In genomic region chr7:141231018-141231792, GRCh38 we compare ENCODE assay signal across 9 cellular contexts.
DNase-seq lines count a peak whose midpoint lies in the region; ATAC-seq and TF ChIP-seq lines count a peak whose summit lies in the region.
"Had no signal": no experiment of that assay in that cellular context is flagged by ENCODE, and none has a peak within 500 bp of the region (broad histone marks: within the 10 kb centered on the region; RNA-seq: fewer than 3 reads in every experiment).

No MANE protein-coding gene starts in this region.

- no TSS peak for BruUV-seq in PC-9 (replicated peaks; lab: Mats Ljungman, UMichigan)

- H3K27me3 ChIP-seq in PC-9 (ENCODE audit: insufficient read depth, low read depth) (peaks cover 23% of the 10 kb centered on the region), testis (no peaks in the 10 kb centered on the region)
- H3K27me3 ChIP-seq: BLaER1 treated with 17β-estradiol and CSF1 and Interleukin-3, amounts not matched to agents 10 nM and 100 nM had no signal

- H3K4me2 ChIP-seq in PC-9: no peak overlapping the region

- 50 to 60% methylated on average over 5 of the region's 5 CpGs for WGBS in testis, 2 donors

- TF ChIP-seq CTCF in PC-9 (conservative IDR thresholded peaks at IDR 0.05) (peak; percentile 40; the same call in 1 of the 2 replicates), testis (IDR thresholded peaks at IDR 0.05) (peak in 1 of 3 experiments; percentile 6)

- no peak overlapping the region for H2AFZ ChIP-seq in PC-9

- H4K20me1 ChIP-seq in PC-9 (ENCODE audit: insufficient read depth): no peaks in the 10 kb centered on the region
- H4K20me1 ChIP-seq: BLaER1 treated with 17β-estradiol and CSF1 and Interleukin-3, amounts not matched to agents 10 nM and 100 nM had no signal

- H3F3A ChIP-seq in PC-9 (ENCODE audit: insufficient read depth, low read depth): no peaks in the 10 kb centered on the region

- no peaks in the 10 kb centered on the region for H3K9me2 ChIP-seq in PC-9 (ENCODE audit: insufficient read depth)

- H3K4me3 ChIP-seq in PC-9: no peak overlapping the region
- no peak overlapping the region for H3K4me3 ChIP-seq in testis
- H3K4me3 ChIP-seq: BLaER1 treated with 17β-estradiol and CSF1 and Interleukin-3, amounts not matched to agents 10 nM and 100 nM had no signal

- POLR2A ChIA-PET in PC-9 (lab: Charles Lee; ENCODE audit: unreplicated experiment): interaction anchor here (0.6 kb wide), 1 partner anchor 458 kb away, joined by 3 read pairs; no protein-coding TSS in a partner anchor

- TF ChIP-seq POLR2A in testis (IDR thresholded peaks at IDR 0.05): no peak

- no peaks in the 10 kb centered on the region for H3K79me2 ChIP-seq in PC-9 (ENCODE audit: low read depth)

- H3K4me1 ChIP-seq in PC-9 (replicated peaks; ENCODE audit: insufficient read depth): no peaks in the 10 kb centered on the region
- no peaks in the 10 kb centered on the region for H3K4me1 ChIP-seq in testis

- CTCF ChIA-PET in PC-9 (lab: Charles Lee): no interaction called here

- H3K9me3 ChIP-seq in PC-9 (ENCODE audit: insufficient read depth, low read depth) (no peaks in the 10 kb centered on the region), testis (no peaks in the 10 kb centered on the region)
- H3K9me3 ChIP-seq: BLaER1 treated with 17β-estradiol and CSF1 and Interleukin-3, amounts not matched to agents 10 nM and 100 nM had no signal

- no peak overlapping the region for H3K27ac ChIP-seq in PC-9
- no peak overlapping the region for H3K27ac ChIP-seq in testis
- H3K27ac ChIP-seq: BLaER1 treated with 17β-estradiol and CSF1 and Interleukin-3, amounts not matched to agents 10 nM and 100 nM had no signal

- intact Hi-C loops in PC-9 (cut with micrococcal nuclease; ENCODE audit: unreplicated experiment) (no loop called here), testis (cut with DNase I; ENCODE audit: low total_unique reads) (no loop called here)

- ATAC-seq in HG03565 (IDR thresholded peaks at IDR 0.05; ENCODE audit: unreplicated experiment): no peak
- no peak for ATAC-seq in GM19023 (IDR thresholded peaks at IDR 0.05; ENCODE audit: unreplicated experiment)

- H3K36me3 ChIP-seq in PC-9 (ENCODE audit: low read depth) (no peaks in the 10 kb centered on the region), testis (ENCODE audit: low read depth, missing control alignments) (no peaks in the 10 kb centered on the region)
- H3K36me3 ChIP-seq: BLaER1 treated with 17β-estradiol and CSF1 and Interleukin-3, amounts not matched to agents 10 nM and 100 nM had no signal

- peak; percentile 29 for DNase-seq in NCI-H2227 (lab: John Stamatoyannopoulos, UW; ENCODE audit: unreplicated experiment)
- DNase-seq in NCI-H2227 treated with DMSO at 0.1 percent for 48 hours (lab: John Stamatoyannopoulos, UW): no peak
- peak in 1 of 2 experiments; percentile 12 for DNase-seq in PC-9
- peak; percentile 49 for DNase-seq in glomerular visceral epithelial cell (ENCODE audit: extremely low spot score)
- peak; percentile 71 for DNase-seq in testis
- no peak for DNase-seq in activated T-cell treated with anti-CD3 and anti-CD28 coated beads, Interleukin-2, amount 50 U/mL, for 1 hour

Comparison
In these comparisons a context has a peak if more than half of its experiments do, and no peak if none do; other contexts are left out.
1. DNase-seq: peak in NCI-H2227 (single experiment), glomerular visceral epithelial cell (single experiment) and testis (single experiment); none in NCI-H2227 treated with DMSO at 0.1 percent for 48 hours (single experiment) and activated T-cell treated with anti-CD3 and anti-CD28 coated beads, Interleukin-2, amount 50 U/mL, for 1 hour (single experiment).